In the genomic region with DNA sequence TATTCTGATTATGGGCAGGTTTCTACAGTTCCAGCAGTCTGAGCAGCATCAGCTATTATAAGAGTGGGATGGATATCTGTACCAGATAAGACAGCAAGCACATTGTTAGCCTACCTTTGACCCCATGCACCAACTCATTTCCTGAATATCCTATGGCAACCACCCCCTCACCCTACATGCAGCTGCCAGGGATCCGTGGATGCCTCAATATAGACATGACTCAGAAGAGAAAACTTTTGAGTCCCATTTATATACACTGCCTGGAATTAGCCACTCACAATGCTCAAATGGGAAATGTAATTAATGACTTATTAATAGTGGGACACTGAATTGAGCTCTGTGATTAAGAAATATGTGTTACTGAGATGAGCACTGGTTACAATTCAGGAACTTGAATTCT, we compare ENCODE assay signal across 14 cellular contexts.
A peak's percentile ranks its signal among the peaks of the same experiment; 100 is the strongest.
DNase-seq lines count a peak whose midpoint lies in the region; ATAC-seq and TF ChIP-seq lines count a peak whose summit lies in the region.
"Had no signal": no experiment of that assay in that cellular context is flagged by ENCODE, and none has a peak within 500 bp of the region (broad histone marks: within the 10 kb centered on the region; RNA-seq: fewer than 3 reads in every experiment).

No MANE protein-coding gene starts in this region.

- no peaks in the 10 kb centered on the region for H3K9me2 ChIP-seq in PC-9 (ENCODE audit: insufficient read depth)

- TF ChIP-seq CTCF in PC-9 (conservative IDR thresholded peaks at IDR 0.05) (no peak), natural killer cell (IDR thresholded peaks at IDR 0.05) (no peak)

- peak; percentile 2 for DNase-seq in GDM1 (lab: John Stamatoyannopoulos, UW)
- DNase-seq in PC-9 = peak; percentile 17 to 66
- DNase-seq in pulmonary artery endothelial cell (ENCODE audit: low read depth, low spot score) = peak; percentile 84
- no peak for DNase-seq in natural killer cell
- DNase-seq in OCI-M1 (lab: John Stamatoyannopoulos, UW) = no peak
- DNase-seq in NCI-H2196 treated with DMSO at 0.1 percent for 48 hours (lab: John Stamatoyannopoulos, UW; ENCODE audit: unreplicated experiment) = no peak
- DNase-seq: activated naive CD8-positive, alpha-beta T cell treated with anti-CD3 and anti-CD28 coated beads, Interleukin-2, amount 10 ng/mL, durations not matched to agents 7 days and 5 days; NCI-H526 treated with DMSO at 0.1 percent for 48 hours; stimulated activated naive CD8-positive, alpha-beta T cell treated with anti-CD3 and anti-CD28 coated beads, Interleukin-15, amount 100 ng/mL, for 72 hours had no signal

- H3K36me3 ChIP-seq in PC-9 (ENCODE audit: low read depth) = no peaks in the 10 kb centered on the region
- H3K36me3 ChIP-seq: right lobe of liver had no signal

- no peak overlapping the region for H2AFZ ChIP-seq in PC-9

- ATAC-seq in esophagus mucosa (peak; percentile 36), natural killer cell (no peak), GM18909 (IDR thresholded peaks at IDR 0.05; ENCODE audit: poor library complexity, unreplicated experiment) (no peak)
- ATAC-seq: activated CD4-positive, CD25-positive, alpha-beta regulatory T cell treated with anti-CD3 and anti-CD28 coated beads, Interleukin-2, amount 50 U/mL, for 24 hours; stimulated activated naive CD8-positive, alpha-beta T cell treated with anti-CD3 and anti-CD28 coated beads, Interleukin-15, amount 100 ng/mL, for 72 hours had no signal

- no TSS peak for BruUV-seq in PC-9 (replicated peaks; lab: Mats Ljungman, UMichigan)

- no peaks in the 10 kb centered on the region for H3K36me3 Mint-ChIP-seq in natural killer cell

- CTCF ChIA-PET in PC-9 (lab: Charles Lee) = no interaction called here

- H3K9me3 Mint-ChIP-seq in natural killer cell = no peaks in the 10 kb centered on the region

- intact Hi-C loops in PC-9 (cut with micrococcal nuclease; ENCODE audit: unreplicated experiment) (no loop called here), natural killer cell (cut with micrococcal nuclease) (no loop called here)

- H3K4me3 Mint-ChIP-seq in natural killer cell = no peak overlapping the region
- H3K4me3 Mint-ChIP-seq: activated naive CD8-positive, alpha-beta T cell treated with anti-CD3 and anti-CD28 coated beads, Interleukin-2, amount 10 ng/mL, durations not matched to agents 7 days and 5 days; stimulated activated naive CD8-positive, alpha-beta T cell treated with anti-CD3 and anti-CD28 coated beads, Interleukin-15, amount 100 ng/mL, for 72 hours had no signal

- H3K4me3 ChIP-seq in PC-9 = no peak overlapping the region
- H3K4me3 ChIP-seq: right lobe of liver had no signal

- no peaks in the 10 kb centered on the region for H3K79me2 ChIP-seq in PC-9 (ENCODE audit: low read depth)

- no peaks in the 10 kb centered on the region for H3K27me3 ChIP-seq in PC-9 (ENCODE audit: insufficient read depth, low read depth)
- H3K27me3 ChIP-seq: right lobe of liver had no signal

- no peaks in the 10 kb centered on the region for H3F3A ChIP-seq in PC-9 (ENCODE audit: insufficient read depth, low read depth)

- peak overlapping the region; percentile 21; the same call in 1 of the 2 replicates for H3K4me2 ChIP-seq in PC-9

- peaks cover 12% of the 10 kb centered on the region for H3K4me1 ChIP-seq in PC-9 (replicated peaks; ENCODE audit: insufficient read depth)
- H3K4me1 ChIP-seq: right lobe of liver had no signal

- no peaks in the 10 kb centered on the region; the same call in 1 of the 2 replicates for H3K9me3 ChIP-seq in PC-9 (ENCODE audit: insufficient read depth, low read depth)
- H3K9me3 ChIP-seq: right lobe of liver had no signal

- no peak overlapping the region for H3K27ac ChIP-seq in PC-9
- H3K27ac ChIP-seq: HL-60, right lobe of liver had no signal

- H3K27me3 Mint-ChIP-seq in natural killer cell (ENCODE audit: low read depth in 2 of 2) = no peaks in the 10 kb centered on the region
- H3K27me3 Mint-ChIP-seq: activated naive CD8-positive, alpha-beta T cell treated with anti-CD3 and anti-CD28 coated beads, Interleukin-2, amount 10 ng/mL, durations not matched to agents 7 days and 5 days; stimulated activated naive CD8-positive, alpha-beta T cell treated with anti-CD3 and anti-CD28 coated beads, Interleukin-15, amount 100 ng/mL, for 72 hours had no signal

- POLR2A ChIA-PET in PC-9 (lab: Charles Lee; ENCODE audit: unreplicated experiment) = interaction anchor here (0.7 kb wide), 1 partner anchor 33 kb away, joined by 4 read pairs; no protein-coding TSS in a partner anchor

- H3K4me1 Mint-ChIP-seq in natural killer cell = no peaks in the 10 kb centered on the region

- no peaks in the 10 kb centered on the region for H4K20me1 ChIP-seq in PC-9 (ENCODE audit: insufficient read depth)

- H3K27ac Mint-ChIP-seq in natural killer cell = no peak overlapping the region
- H3K27ac Mint-ChIP-seq: activated naive CD8-positive, alpha-beta T cell treated with anti-CD3 and anti-CD28 coated beads, Interleukin-2, amount 10 ng/mL, durations not matched to agents 7 days and 5 days; stimulated activated naive CD8-positive, alpha-beta T cell treated with anti-CD3 and anti-CD28 coated beads, Interleukin-15, amount 100 ng/mL, for 72 hours had no signal

Comparison
In these comparisons a context has a peak if more than half of its experiments do, and no peak if none do; other contexts are left out.
1. DNase-seq: peak in GDM1 (single experiment), PC-9 (2 of 2) and pulmonary artery endothelial cell (single experiment); none in natural killer cell (single experiment), OCI-M1 (single experiment) and NCI-H2196 treated with DMSO at 0.1 percent for 48 hours (single experiment).